10 cellular contexts compared by ENCODE assay signal in genomic region chr16:2663553-2664521, GRCh38. TPM values are rescaled to one million over a fixed set of nuclear protein-coding genes. Genes with fewer than 3 reads are reported as not detected.
DNase-seq lines count a peak whose midpoint lies in the region; ATAC-seq and TF ChIP-seq lines count a peak whose summit lies in the region.
"Had no signal": no experiment of that assay in that cellular context is flagged by ENCODE, and none has a peak within 500 bp of the region (broad histone marks: within the 10 kb centered on the region; RNA-seq: fewer than 3 reads in every experiment).

No MANE protein-coding gene starts in this region.

- TF ChIP-seq EP300 in gastroesophageal sphincter (IDR thresholded peaks at IDR 0.05): no peak

- DNase-seq in DMS79 treated with DMSO at 0.1 percent for 48 hours (lab: John Stamatoyannopoulos, UW): peak; percentile 43
- DNase-seq in DMS79 (lab: John Stamatoyannopoulos, UW): no peak
- peak; percentile 57 for DNase-seq in activated CD8-positive, alpha-beta memory T cell treated with anti-CD3 and anti-CD28 coated beads, Interleukin-2, amount 50 U/mL, for 48 hours
- peak; percentile 51 for DNase-seq in stimulated activated naive CD8-positive, alpha-beta T cell treated with anti-CD3 and anti-CD28 coated beads, Interleukin-15, Interleukin-2, amounts not matched to agents 100 U/mL and 50 U/mL, for 24 hours
- no peak for DNase-seq in activated gamma-delta T cell treated with Interleukin-2 at 50 U/mL for 16 hours
- no peak for DNase-seq in cerebellar nuclear complex (lab: John Stamatoyannopoulos, UW)
- DNase-seq in mucosa of gallbladder (ENCODE audit: low spot score): no peak
- DNase-seq: NCI-H1694 treated with DMSO at 0.1 percent for 48 hours had no signal

- no peak overlapping the region for H3K27ac ChIP-seq in gastroesophageal sphincter
- H3K27ac ChIP-seq: 22Rv1 had no signal

- TF ChIP-seq CTCF in gastroesophageal sphincter (IDR thresholded peaks at IDR 0.05): no peak

- WGBS in gastroesophageal sphincter (ENCODE audit: low coverage in 1 of 2), 2 donors: 66 to 72% methylated on average over 16 to 18 of the region's 23 CpGs

- ATAC-seq in gastroesophageal sphincter: peak; percentile 60
- peak; percentile 93 for ATAC-seq in stimulated activated naive CD8-positive, alpha-beta T cell treated with anti-CD3 and anti-CD28 coated beads, Interleukin-15, Interleukin-2, amounts not matched to agents 100 U/mL and 50 U/mL, for 24 hours

- TF ChIP-seq POLR2A in gastroesophageal sphincter (IDR thresholded peaks at IDR 0.05): no peak

- H3K27me3 ChIP-seq in gastroesophageal sphincter: no peaks in the 10 kb centered on the region

- H3K36me3 ChIP-seq in gastroesophageal sphincter: peaks cover 0 to 38% of the 10 kb centered on the region in 2 donors

- H3K9me3 ChIP-seq in gastroesophageal sphincter: no peaks in the 10 kb centered on the region

- H3K4me3 ChIP-seq in gastroesophageal sphincter: no peak overlapping the region

- H3K4me1 ChIP-seq in gastroesophageal sphincter: no peaks in the 10 kb centered on the region

RNA-seq across cellular contexts. Expression of gene KCTD5, which starts 18.5 kb away (rescaled TPM):
- 10 to 100 TPM; 15.1 to 31.1 (median 19.5) TPM for total RNA-seq in gastroesophageal sphincter
- 18.6 TPM for total RNA-seq in mucosa of gallbladder

RNA-seq across cellular contexts. Expression of gene PRSS27, which starts 56.2 kb away (rescaled TPM):
- 10 to 100 TPM in 1 of 4 donors, 1 to 10 TPM in 2, under 1 TPM in 1; 0.67 to 10.3 (median 2.4) TPM for total RNA-seq in gastroesophageal sphincter
- 0.52 TPM for total RNA-seq in mucosa of gallbladder

Comparison
In these comparisons a context has a peak if more than half of its experiments do, and no peak if none do; other contexts are left out.
1. DNase-seq: peak in DMS79 treated with DMSO at 0.1 percent for 48 hours (single experiment), activated CD8-positive, alpha-beta memory T cell treated with anti-CD3 and anti-CD28 coated beads, Interleukin-2, amount 50 U/mL, for 48 hours (single experiment) and stimulated activated naive CD8-positive, alpha-beta T cell treated with anti-CD3 and anti-CD28 coated beads, Interleukin-15, Interleukin-2, amounts not matched to agents 100 U/mL and 50 U/mL, for 24 hours (single experiment); none in DMS79 (single experiment), activated gamma-delta T cell treated with Interleukin-2 at 50 U/mL for 16 hours (single experiment), cerebellar nuclear complex (0 of 2) and mucosa of gallbladder (single experiment).